8 cellular contexts compared by ENCODE assay signal in the genomic region with DNA sequence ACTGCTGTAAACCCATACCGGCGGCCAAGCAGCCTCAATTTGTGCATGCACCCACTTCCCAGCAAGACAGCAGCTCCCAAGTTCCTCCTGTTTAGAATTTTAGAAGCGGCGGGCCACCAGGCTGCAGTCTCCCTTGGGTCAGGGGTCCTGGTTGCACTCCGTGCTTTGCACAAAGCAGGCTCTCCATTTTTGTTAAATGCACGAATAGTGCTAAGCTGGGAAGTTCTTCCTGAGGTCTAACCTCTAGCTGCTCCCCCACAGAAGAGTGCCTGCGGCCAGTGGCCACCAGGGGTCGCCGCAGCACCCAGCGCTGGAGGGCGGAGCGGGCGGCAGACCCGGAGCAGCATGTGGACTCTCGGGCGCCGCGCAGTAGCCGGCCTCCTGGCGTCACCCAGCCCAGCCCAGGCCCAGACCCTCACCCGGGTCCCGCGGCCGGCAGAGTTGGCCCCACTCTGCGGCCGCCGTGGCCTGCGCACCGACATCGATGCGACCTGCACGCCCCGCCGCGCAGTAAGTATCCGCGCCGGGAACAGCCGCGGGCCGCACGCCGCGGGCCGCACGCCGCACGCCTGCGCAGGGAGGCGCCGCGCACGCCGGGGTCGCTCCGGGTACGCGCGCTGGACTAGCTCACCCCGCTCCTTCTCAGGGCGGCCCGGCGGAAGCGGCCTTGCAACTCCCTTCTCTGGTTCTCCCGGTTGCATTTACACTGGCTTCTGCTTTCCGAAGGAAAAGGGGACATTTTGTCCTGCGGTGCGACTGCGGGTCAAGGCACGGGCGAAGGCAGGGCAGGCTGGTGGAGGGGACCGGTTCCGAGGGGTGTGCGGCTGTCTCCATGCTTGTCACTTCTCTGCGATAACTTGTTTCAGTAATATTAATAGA. TPM values are rescaled to one million over a fixed set of nuclear protein-coding genes. Genes with fewer than 3 reads are reported as not detected.
DNase-seq lines count a peak whose midpoint lies in the region; ATAC-seq and TF ChIP-seq lines count a peak whose summit lies in the region.

A gene (plus strand): TSS at position 315 of the 879 bp plus-strand sequence. CDS start 31 bp downstream, at position 346.

- POLR2A ChIA-PET in Panc1 (lab: Charles Lee) = interaction anchor here (0.5 kb wide), 1 partner anchor 693 kb away, joined by 3 read pairs; no protein-coding TSS in a partner anchor

- peaks cover 15% of the 10 kb centered on the region for H3K4me1 Mint-ChIP-seq in activated T-helper 1 cell treated with anti-CD3 and anti-CD28 coated beads, Interleukin-12 subunit alpha, Interleukin-12 subunit beta, Interleukin-2, Interleukin-4 antibody, amounts not matched to agents 30 ng/mL and 10 ng/mL and 1 ng/mL, durations not matched to agents 14 hours and 24 hours and 36 hours (ENCODE audit: low read depth)
- peaks cover 10 to 15% of the 10 kb centered on the region in 2 donors for H3K4me1 Mint-ChIP-seq in natural killer cell

- H3K4me1 ChIP-seq in Panc1 (ENCODE audit: control insufficient read depth, insufficient read depth, low read length) (no peaks in the 10 kb centered on the region), fibroblast of lung (ENCODE audit: control insufficient read depth, extremely low read depth, insufficient read depth, low read length) (peaks cover 3% of the 10 kb centered on the region)

- intact Hi-C loops in Panc1 (cut with micrococcal nuclease; ENCODE audit: unreplicated experiment) = no loop called here
- intact Hi-C loops in activated T-helper 1 cell treated with anti-CD3 and anti-CD28 coated beads, Interleukin-12 subunit alpha, Interleukin-12 subunit beta, Interleukin-2, Interleukin-4 antibody, amounts not matched to agents 30 ng/mL and 10 ng/mL and 1 ng/mL, durations not matched to agents 14 hours and 24 hours and 36 hours (cut with micrococcal nuclease) = loop anchor here (1.0 to 5.0 kb wide), 7 partner anchors 63 to 1377 kb away; a partner anchor contains a TSS
- intact Hi-C loops in natural killer cell (cut with micrococcal nuclease) = loop anchor here (5.0 to 10.0 kb wide), 3 partner anchors 157 to 722 kb away; a partner anchor contains a TSS

- peak within 1 kb of the TSS; percentile 88 for H3K4me3 Mint-ChIP-seq in activated T-helper 1 cell treated with anti-CD3 and anti-CD28 coated beads, Interleukin-12 subunit alpha, Interleukin-12 subunit beta, Interleukin-2, Interleukin-4 antibody, amounts not matched to agents 30 ng/mL and 10 ng/mL and 1 ng/mL, durations not matched to agents 14 hours and 24 hours and 36 hours
- peak within 1 kb of the TSS; percentile 98 for H3K4me3 Mint-ChIP-seq in natural killer cell

- peak; percentile 21 for DNase-seq in DMS114 treated with DMSO at 0.1 percent for 48 hours (lab: John Stamatoyannopoulos, UW; ENCODE audit: unreplicated experiment)
- DNase-seq in HUDEP-2 (lab: John Stamatoyannopoulos, UW; ENCODE audit: unreplicated experiment in 76 of 76) = peak in 73 of 76 experiments; percentile 18 to 86 (median 72)
- peak; percentile 38 for DNase-seq in Panc1 (ENCODE audit: low read depth, low spot score)
- peak; percentile 78 for DNase-seq in activated T-helper 1 cell treated with anti-CD3 and anti-CD28 coated beads, Interleukin-12 subunit alpha, Interleukin-12 subunit beta, Interleukin-2, Interleukin-4 antibody, amounts not matched to agents 30 ng/mL and 10 ng/mL and 1 ng/mL, durations not matched to agents 14 hours and 24 hours and 36 hours (ENCODE audit: low spot score)
- DNase-seq in fibroblast of lung (ENCODE audit: low read depth in 2 of 2) = peak; percentile 74 to 82
- DNase-seq in natural killer cell = peak; percentile 79
- DNase-seq in stimulated activated naive CD4-positive, alpha-beta T cell treated with Interleukin-2 at 50 U/mL for 16 hours (lab: John Stamatoyannopoulos, UW) = peak; percentile 72

- BruUV-seq in Panc1 (replicated peaks; lab: Mats Ljungman, UMichigan) = no TSS peak

- CTCF ChIA-PET in Panc1 (lab: Charles Lee) = interaction anchor here (0.6 to 0.8 kb wide), 2 partner anchors 158 kb away, joined by 3 to 5 read pairs; no protein-coding TSS in a partner anchor

- H3K27me3 Mint-ChIP-seq in activated T-helper 1 cell treated with anti-CD3 and anti-CD28 coated beads, Interleukin-12 subunit alpha, Interleukin-12 subunit beta, Interleukin-2, Interleukin-4 antibody, amounts not matched to agents 30 ng/mL and 10 ng/mL and 1 ng/mL, durations not matched to agents 14 hours and 24 hours and 36 hours (ENCODE audit: insufficient read depth) = no peaks in the 10 kb centered on the region
- no peaks in the 10 kb centered on the region for H3K27me3 Mint-ChIP-seq in natural killer cell (ENCODE audit: low read depth in 2 of 2)

- peak within 1 kb of the TSS; percentile 81 for H3K4me2 ChIP-seq in fibroblast of lung (ENCODE audit: extremely low read depth, insufficient read depth, low read length)

- H3K27ac Mint-ChIP-seq in activated T-helper 1 cell treated with anti-CD3 and anti-CD28 coated beads, Interleukin-12 subunit alpha, Interleukin-12 subunit beta, Interleukin-2, Interleukin-4 antibody, amounts not matched to agents 30 ng/mL and 10 ng/mL and 1 ng/mL, durations not matched to agents 14 hours and 24 hours and 36 hours = peak within 1 kb of the TSS; percentile 78
- peak within 1 kb of the TSS; percentile 92 to 93 for H3K27ac Mint-ChIP-seq in natural killer cell

- H3K36me3 ChIP-seq in Panc1 (ENCODE audit: control insufficient read depth, insufficient read depth, low read length) = no peaks in the 10 kb centered on the region; the same call in 1 of the 2 replicates
- no peaks in the 10 kb centered on the region for H3K36me3 ChIP-seq in fibroblast of lung (ENCODE audit: control insufficient read depth, insufficient read depth, low read length)

- TF ChIP-seq CTCF in Panc1 (IDR thresholded peaks at IDR 0.05) (peak; percentile 96), fibroblast of lung (conservative IDR thresholded peaks at IDR 0.05 in 1 of 2, IDR thresholded peaks at IDR 0.05 in 1 of 2; ENCODE audit: low read depth in 1 of 2, low read length in 2 of 2) (peak; percentile 97 to 98), natural killer cell (IDR thresholded peaks at IDR 0.05) (peak; percentile 90)

- no peaks in the 10 kb centered on the region for H3K9me3 Mint-ChIP-seq in activated T-helper 1 cell treated with anti-CD3 and anti-CD28 coated beads, Interleukin-12 subunit alpha, Interleukin-12 subunit beta, Interleukin-2, Interleukin-4 antibody, amounts not matched to agents 30 ng/mL and 10 ng/mL and 1 ng/mL, durations not matched to agents 14 hours and 24 hours and 36 hours
- H3K9me3 Mint-ChIP-seq in natural killer cell = no peaks in the 10 kb centered on the region

- H3K9ac ChIP-seq in fibroblast of lung (ENCODE audit: insufficient read depth, low read length) = peak within 1 kb of the TSS; percentile 82

- H2AFZ ChIP-seq in fibroblast of lung (ENCODE audit: low read length) = peak within 1 kb of the TSS; percentile 99

- peaks cover 5% of the 10 kb centered on the region for H3K36me3 Mint-ChIP-seq in activated T-helper 1 cell treated with anti-CD3 and anti-CD28 coated beads, Interleukin-12 subunit alpha, Interleukin-12 subunit beta, Interleukin-2, Interleukin-4 antibody, amounts not matched to agents 30 ng/mL and 10 ng/mL and 1 ng/mL, durations not matched to agents 14 hours and 24 hours and 36 hours (ENCODE audit: low read depth)
- H3K36me3 Mint-ChIP-seq in natural killer cell = no peaks in the 10 kb centered on the region

- H3K79me2 ChIP-seq in fibroblast of lung (ENCODE audit: control insufficient read depth, insufficient read depth, low read length) = peaks cover 11% of the 10 kb centered on the region

- H3K9me3 ChIP-seq in Panc1 (ENCODE audit: control insufficient read depth, insufficient read depth, low read depth, low read length) = no peaks in the 10 kb centered on the region
- H3K9me3 ChIP-seq in fibroblast of lung (ENCODE audit: control insufficient read depth, insufficient read depth, low read depth, low read length) = no peaks in the 10 kb centered on the region

- H3K27ac ChIP-seq in Panc1 (ENCODE audit: low read length) = peak within 1 kb of the TSS; percentile 62
- peak within 1 kb of the TSS; percentile 72 for H3K27ac ChIP-seq in fibroblast of lung (ENCODE audit: insufficient read depth, low read length)

- in situ Hi-C loops in Panc1 (cut with HindIII; ENCODE audit: low pct_unique_long_range_greater_than_20kb, low sequenced_read_pairs) = no loop called here

- ATAC-seq in GM21381 (IDR thresholded peaks at IDR 0.05; ENCODE audit: unreplicated experiment) = peak; percentile 90
- ATAC-seq in Panc1 = peak; percentile 99
- ATAC-seq in natural killer cell = peak; percentile 89 to 95 (median 89)

- no peaks in the 10 kb centered on the region for H4K20me1 ChIP-seq in fibroblast of lung (ENCODE audit: control insufficient read depth, extremely low read depth, insufficient read depth, low read length)

- H3K4me3 ChIP-seq in Panc1 (ENCODE audit: low read depth in 2 of 2, low read length in 2 of 2) (peak within 1 kb of the TSS; percentile 78 to 84), fibroblast of lung (replicated peaks in 1 of 4; ENCODE audit: control extremely low read depth in 1 of 4, insufficient read depth in 1 of 4, low read depth in 3 of 4, low read length in 4 of 4) (peak within 1 kb of the TSS; percentile 79 to 96 (median 89))

- H3K27me3 ChIP-seq in Panc1 (ENCODE audit: control insufficient read depth, insufficient read depth, low read length) = no peaks in the 10 kb centered on the region
- no peaks in the 10 kb centered on the region for H3K27me3 ChIP-seq in fibroblast of lung (ENCODE audit: control insufficient read depth, insufficient read depth, low read length)

RNA-seq across cellular contexts. Expression of the gene that starts here (rescaled TPM):
- 17.8 TPM for total RNA-seq in Panc1 (2021; ENCODE audit: unreplicated experiment)
- polyA plus RNA-seq in Panc1 (2012; ENCODE audit: insufficient read length) = 11.1 TPM
- 43.6 and 47.7 TPM in 2 replicates for total RNA-seq in activated T-helper 1 cell treated with anti-CD3 and anti-CD28 coated beads, Interleukin-12 subunit alpha, Interleukin-12 subunit beta, Interleukin-2, Interleukin-4 antibody, amounts not matched to agents 30 ng/mL and 10 ng/mL and 1 ng/mL, durations not matched to agents 14 hours and 24 hours and 36 hours
- 0.99 and 1.0 TPM in 2 replicates for total RNA-seq in fibroblast of lung
- 21.6 and 29.3 TPM in 2 replicates for polyA plus RNA-seq in fibroblast of lung
- polyA plus RNA-seq in fibroblast of lung (2012) = 15.2 and 20.0 TPM in 2 replicates
- 1.5 and 14.7 TPM in 2 replicates for polyA minus RNA-seq in fibroblast of lung (ENCODE audit: low replicate concordance)
- total RNA-seq in natural killer cell = 10 to 100 TPM; 11.5 to 19.4 (median 18.9) TPM

Comparison
In these comparisons a context has a peak if more than half of its experiments do, and no peak if none do; other contexts are left out.
1. Peak in every context shown above with its lines: DNase-seq, ATAC-seq, H3K4me3 ChIP-seq and H3K27ac ChIP-seq.
2. DNase-seq: peak in every context shown above with its lines; median percentile 79 in natural killer cell; 78 in activated T-helper 1 cell treated with anti-CD3 and anti-CD28 coated beads, Interleukin-12 subunit alpha, Interleukin-12 subunit beta, Interleukin-2, Interleukin-4 antibody, amounts not matched to agents 30 ng/mL and 10 ng/mL and 1 ng/mL, durations not matched to agents 14 hours and 24 hours and 36 hours; 78 in fibroblast of lung; 72 in HUDEP-2; 72 in stimulated activated naive CD4-positive, alpha-beta T cell treated with Interleukin-2 at 50 U/mL for 16 hours; 38 in Panc1; 21 in DMS114 treated with DMSO at 0.1 percent for 48 hours.